In genomic region chr9:72297516-72297915, GRCh38 we compare ENCODE assay signal across 20 cellular contexts.
"Had no signal": no experiment of that assay in that cellular context is flagged by ENCODE, and none has a peak within 500 bp of the region (broad histone marks: within the 10 kb centered on the region; RNA-seq: fewer than 3 reads in every experiment).

No MANE protein-coding gene starts in this region.

- H3K9me3 ChIP-seq: gastroesophageal sphincter, psoas muscle, right atrium auricular region, tibial nerve had no signal

- H3K4me1 ChIP-seq: neural progenitor cell, parathyroid adenoma, right atrium auricular region had no signal

- H3K27ac ChIP-seq: neural progenitor cell, parathyroid adenoma, psoas muscle, right atrium auricular region, VCaP had no signal

- H3K27me3 ChIP-seq: gastroesophageal sphincter, neural progenitor cell, right atrium auricular region, tibial nerve had no signal

- H3K36me3 ChIP-seq: gastroesophageal sphincter, neural progenitor cell, right atrium auricular region, tibial nerve had no signal

- ATAC-seq: gastroesophageal sphincter; naive thymus-derived CD8-positive, alpha-beta T cell had no signal

- H3K9ac ChIP-seq: neural progenitor cell, parathyroid adenoma had no signal

- H3K4me2 ChIP-seq: neural progenitor cell had no signal

- H2AFZ ChIP-seq: neural progenitor cell, parathyroid adenoma had no signal

- H3K4me3 ChIP-seq: gastroesophageal sphincter, neural progenitor cell, psoas muscle, right atrium auricular region, tibial nerve had no signal

- H3K79me2 ChIP-seq: parathyroid adenoma had no signal

- DNase-seq: activated CD4-positive, alpha-beta T cell treated with anti-CD3 and anti-CD28 coated beads for 4 hours; activated CD4-positive, alpha-beta T cell treated with anti-CD3 and anti-CD28 coated beads, Interleukin-2, amount 50 U/mL, for 4 hours; activated CD8-positive, alpha-beta memory T cell treated with anti-CD3 and anti-CD28 coated beads for 24 hours; activated gamma-delta T cell; activated naive CD4-positive, alpha-beta T cell treated with anti-CD3 and anti-CD28 coated beads, Interleukin-2, amount 10 ng/mL, durations not matched to agents 7 days and 5 days; amniotic stem cell; cortex of kidney; naive thymus-derived CD8-positive, alpha-beta T cell; occipital lobe; psoas muscle; stimulated activated CD4-positive, alpha-beta T cell treated with anti-CD3 and anti-CD28 coated beads, Interleukin-15, amount 100 ng/mL, for 24 hours; stimulated activated CD4-positive, alpha-beta T cell treated with anti-CD3 and anti-CD28 coated beads, Interleukin-2, amount 100 ng/mL, for 24 hours; stimulated activated naive CD4-positive, alpha-beta T cell; T-helper 1 cell had no signal
